In the genomic region with DNA sequence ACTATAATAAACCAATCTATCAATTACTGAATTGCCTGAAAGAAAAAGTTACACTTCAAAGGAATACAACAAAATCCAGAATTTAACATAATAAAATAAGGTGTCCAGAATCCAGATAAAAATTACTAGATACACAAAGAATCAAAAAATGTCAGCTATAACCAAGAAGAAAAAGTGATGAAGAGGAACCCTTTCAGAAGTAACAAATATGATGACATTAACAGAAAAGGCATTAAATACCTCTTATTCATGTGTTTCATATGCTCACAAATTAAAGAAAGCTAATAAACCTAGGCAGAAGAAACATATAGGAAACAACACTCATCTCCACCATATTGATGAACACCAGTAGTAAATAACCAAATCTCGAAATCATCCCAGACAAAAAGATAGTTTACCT, we compare ENCODE assay signal across 9 cellular contexts.
"Had no signal": no experiment of that assay in that cellular context is flagged by ENCODE, and none has a peak within 500 bp of the region (broad histone marks: within the 10 kb centered on the region; RNA-seq: fewer than 3 reads in every experiment).

No MANE protein-coding gene starts in this region.

- H2AFZ ChIP-seq: GM23248 had no signal

- H3K27ac ChIP-seq: GM23248, HL-60 had no signal

- H3K36me3 ChIP-seq: HAP-1 had no signal

- H3K9me3 ChIP-seq: HAP-1 had no signal

- ATAC-seq: HCT116 had no signal

- DNase-seq: GM23248, GOT3, H7, HFFc6, IMR-90, KBM-7 had no signal

- H3K4me3 ChIP-seq: GM23248, HAP-1 had no signal

- H3K4me1 ChIP-seq: HAP-1 had no signal

- H3K9ac ChIP-seq: GM23248 had no signal
